Comparison of ENCODE assay signal across 8 cellular contexts in the genomic region with DNA sequence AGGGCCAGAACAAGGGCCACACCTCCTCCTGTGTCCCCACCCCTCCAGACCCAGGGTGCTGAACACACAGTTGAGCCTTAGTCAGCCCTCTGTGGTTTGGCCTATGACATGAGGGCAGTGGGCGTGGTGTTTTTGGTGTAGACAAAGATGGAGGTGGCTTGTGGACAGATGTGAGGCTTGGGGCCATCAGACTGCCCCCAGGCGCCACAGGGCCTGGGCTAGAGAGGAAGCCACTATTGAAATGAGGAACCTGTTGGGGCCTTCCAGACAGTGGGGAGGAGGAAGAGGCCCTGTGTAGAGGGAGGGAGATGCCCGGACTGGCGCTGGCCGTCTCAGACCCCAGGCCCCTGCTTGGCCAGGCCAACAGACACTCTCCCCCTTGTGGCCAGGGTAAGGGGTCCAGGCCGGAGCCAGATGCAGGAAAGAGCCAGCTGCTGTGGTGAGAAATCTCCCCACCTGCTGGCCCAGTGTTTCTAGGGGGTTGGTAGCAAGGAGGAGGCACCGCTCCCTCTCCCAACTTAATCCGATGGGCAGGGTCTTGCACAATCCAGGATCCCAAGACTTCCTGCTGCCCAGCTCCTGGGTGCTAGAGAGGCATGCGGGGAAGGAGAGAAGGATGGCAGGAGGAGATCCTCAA. TPM values are rescaled to one million over a fixed set of nuclear protein-coding genes. Genes with fewer than 3 reads are reported as not detected.
DNase-seq lines count a peak whose midpoint lies in the region; TF ChIP-seq lines count a peak whose summit lies in the region.

No MANE protein-coding gene starts in this region.

- H3K36me3 Mint-ChIP-seq in activated T-helper 2 cell treated with anti-CD3 and anti-CD28 coated beads, Interferon-gamma antibody, Interleukin-2, Interleukin-4, amounts not matched to agents 10 μg/mL and 5 μg/mL and 100 μg/mL, durations not matched to agents 14 hours and 24 hours and 36 hours (ENCODE audit: low read depth): no peaks in the 10 kb centered on the region

- TF ChIP-seq EP300 in suprapubic skin (IDR thresholded peaks at IDR 0.05): no peak

- H3K4me3 Mint-ChIP-seq in activated T-helper 2 cell treated with anti-CD3 and anti-CD28 coated beads, Interferon-gamma antibody, Interleukin-2, Interleukin-4, amounts not matched to agents 10 μg/mL and 5 μg/mL and 100 μg/mL, durations not matched to agents 14 hours and 24 hours and 36 hours (ENCODE audit: low read depth): no peak overlapping the region

- H3K4me1 Mint-ChIP-seq in activated T-helper 2 cell treated with anti-CD3 and anti-CD28 coated beads, Interferon-gamma antibody, Interleukin-2, Interleukin-4, amounts not matched to agents 10 μg/mL and 5 μg/mL and 100 μg/mL, durations not matched to agents 14 hours and 24 hours and 36 hours (ENCODE audit: low read depth): peaks cover 14% of the 10 kb centered on the region

- intact Hi-C loops in activated T-helper 2 cell treated with anti-CD3 and anti-CD28 coated beads, Interferon-gamma antibody, Interleukin-2, Interleukin-4, amounts not matched to agents 10 μg/mL and 5 μg/mL and 100 μg/mL, durations not matched to agents 14 hours and 24 hours and 36 hours (cut with micrococcal nuclease): no loop called here

- peak; percentile 7 to 11 (median 8) for DNase-seq in stimulated activated CD4-positive, alpha-beta T cell treated with anti-CD3 and anti-CD28 coated beads, Interleukin-12 subunit alpha, Interleukin-12 subunit beta, amount 100 ng/mL, for 48 hours (ENCODE audit: low read depth in 2 of 3, low spot score in 1 of 3)
- DNase-seq in stimulated activated CD4-positive, alpha-beta T cell treated with anti-CD3 and anti-CD28 coated beads, Interleukin-12 subunit alpha, Interleukin-12 subunit beta, amount 100 ng/mL, for 4 hours: no peak
- DNase-seq in HuH-7 (ENCODE audit: low spot score): peak; percentile 44
- no peak for DNase-seq in activated T-helper 2 cell treated with anti-CD3 and anti-CD28 coated beads, Interferon-gamma antibody, Interleukin-2, Interleukin-4, amounts not matched to agents 10 μg/mL and 5 μg/mL and 100 μg/mL, durations not matched to agents 14 hours and 24 hours and 36 hours (ENCODE audit: low spot score)
- peak; percentile 90 for DNase-seq in islet precursor cell
- DNase-seq in suprapubic skin (ENCODE audit: low spot score in 2 of 2): peak; percentile 76 to 77
- no peak for DNase-seq in COLO668 (lab: John Stamatoyannopoulos, UW; ENCODE audit: unreplicated experiment)
- DNase-seq in NCI-H510A treated with DMSO at 0.1 percent for 48 hours (lab: John Stamatoyannopoulos, UW): no peak

- no peaks in the 10 kb centered on the region for H3K36me3 ChIP-seq in suprapubic skin

- no peak for TF ChIP-seq CTCF in suprapubic skin (IDR thresholded peaks at IDR 0.05)

- peaks cover 3% of the 10 kb centered on the region for H3K9me3 Mint-ChIP-seq in activated T-helper 2 cell treated with anti-CD3 and anti-CD28 coated beads, Interferon-gamma antibody, Interleukin-2, Interleukin-4, amounts not matched to agents 10 μg/mL and 5 μg/mL and 100 μg/mL, durations not matched to agents 14 hours and 24 hours and 36 hours

- peaks cover 25% of the 10 kb centered on the region for H3K4me1 ChIP-seq in suprapubic skin

- peak overlapping the region; percentile 64 for H3K27ac Mint-ChIP-seq in activated T-helper 2 cell treated with anti-CD3 and anti-CD28 coated beads, Interferon-gamma antibody, Interleukin-2, Interleukin-4, amounts not matched to agents 10 μg/mL and 5 μg/mL and 100 μg/mL, durations not matched to agents 14 hours and 24 hours and 36 hours

- H3K27me3 Mint-ChIP-seq in activated T-helper 2 cell treated with anti-CD3 and anti-CD28 coated beads, Interferon-gamma antibody, Interleukin-2, Interleukin-4, amounts not matched to agents 10 μg/mL and 5 μg/mL and 100 μg/mL, durations not matched to agents 14 hours and 24 hours and 36 hours (ENCODE audit: low read depth): no peaks in the 10 kb centered on the region

- no peaks in the 10 kb centered on the region for H3K27me3 ChIP-seq in suprapubic skin

- TF ChIP-seq POLR2A in suprapubic skin (IDR thresholded peaks at IDR 0.05): no peak

- H3K27ac ChIP-seq in suprapubic skin: no peak overlapping the region

- peaks cover 4% of the 10 kb centered on the region for H3K9me3 ChIP-seq in suprapubic skin

- whole genome bisulfite sequencing in suprapubic skin: 72% methylated on average over 7 of the region's 9 CpGs

- H3K4me3 ChIP-seq in suprapubic skin: no peak overlapping the region

RNA-seq across cellular contexts. Expression of a gene that starts 53.8 kb away (rescaled TPM):
- total RNA-seq in activated T-helper 2 cell treated with anti-CD3 and anti-CD28 coated beads, Interferon-gamma antibody, Interleukin-2, Interleukin-4, amounts not matched to agents 10 μg/mL and 5 μg/mL and 100 μg/mL, durations not matched to agents 14 hours and 24 hours and 36 hours: 21.1 and 22.4 TPM in 2 replicates
- total RNA-seq in suprapubic skin: 10 to 100 TPM; 19.7 to 41.6 (median 27.8) TPM

Comparison
In these comparisons a context has a peak if more than half of its experiments do, and no peak if none do; other contexts are left out.
1. DNase-seq: peak in stimulated activated CD4-positive, alpha-beta T cell treated with anti-CD3 and anti-CD28 coated beads, Interleukin-12 subunit alpha, Interleukin-12 subunit beta, amount 100 ng/mL, for 48 hours (3 of 3), HuH-7 (single experiment), islet precursor cell (single experiment) and suprapubic skin (2 of 2); none in stimulated activated CD4-positive, alpha-beta T cell treated with anti-CD3 and anti-CD28 coated beads, Interleukin-12 subunit alpha, Interleukin-12 subunit beta, amount 100 ng/mL, for 4 hours (single experiment), activated T-helper 2 cell treated with anti-CD3 and anti-CD28 coated beads, Interferon-gamma antibody, Interleukin-2, Interleukin-4, amounts not matched to agents 10 μg/mL and 5 μg/mL and 100 μg/mL, durations not matched to agents 14 hours and 24 hours and 36 hours (single experiment), COLO668 (single experiment) and NCI-H510A treated with DMSO at 0.1 percent for 48 hours (single experiment).